Comparison of ENCODE assay signal across 7 cellular contexts in genomic region chr1:1662830-1663560, GRCh38. TPM values are rescaled to one million over a fixed set of nuclear protein-coding genes. Genes with fewer than 3 reads are reported as not detected.
DNase-seq lines count a peak whose midpoint lies in the region; ATAC-seq and TF ChIP-seq lines count a peak whose summit lies in the region.
"Not testable (repeated sequence)": the region's sequence is repeated elsewhere in the genome, so short reads cannot be mapped to it uniquely, and the experiment has no call there.

No MANE protein-coding gene starts in this region.

- intact Hi-C loops in CD4-positive, alpha-beta memory T cell (cut with micrococcal nuclease); colonic mucosa (cut with DNase I): not testable (repeated sequence)

- H3K4me1 Mint-ChIP-seq in CD4-positive, alpha-beta memory T cell; activated T-helper 17 cell treated with anti-CD3 and anti-CD28 coated beads, Interleukin-2, amount 50 U/mL, for 72 hours: not testable (repeated sequence)

- peaks cover 15% of the 10 kb centered on the region for H3K36me3 ChIP-seq in CD4-positive, alpha-beta memory T cell (ENCODE audit: insufficient read depth, low read length)
- H3K36me3 ChIP-seq in colonic mucosa = not testable (repeated sequence)
- H3K36me3 ChIP-seq in skeletal muscle tissue (ENCODE audit: control insufficient read depth in 3 of 3, insufficient read depth in 3 of 3, low read length in 3 of 3) = peaks cover 18 to 22% (median 20%) of the 10 kb centered on the region in 3 donors

- CTCF ChIA-PET in CD4-positive, alpha-beta memory T cell (lab: Charles Lee; ENCODE audit: partially characterized antibody) = not testable (repeated sequence)

- H3K4me1 ChIP-seq in CD4-positive, alpha-beta memory T cell (ENCODE audit: insufficient read depth, low read length) = peaks cover 11% of the 10 kb centered on the region
- not testable (repeated sequence) for H3K4me1 ChIP-seq in colonic mucosa; skeletal muscle tissue (ENCODE audit: control insufficient read depth in 3 of 3, insufficient read depth in 3 of 3, low read length in 3 of 3)

- H3K27ac ChIP-seq in CD4-positive, alpha-beta memory T cell (ENCODE audit: low read depth, low read length) = peak overlapping the region; percentile 6
- H3K27ac ChIP-seq in colonic mucosa = peak overlapping the region; percentile 47
- peak overlapping the region; percentile 51 for H3K27ac ChIP-seq in skeletal muscle tissue (ENCODE audit: low read depth, low read length)

- not testable (repeated sequence) for H3K9me3 Mint-ChIP-seq in CD4-positive, alpha-beta memory T cell; activated T-helper 17 cell treated with anti-CD3 and anti-CD28 coated beads, Interleukin-2, amount 50 U/mL, for 72 hours

- DNase-seq in CD4-positive, alpha-beta memory T cell = not testable (repeated sequence)
- DNase-seq in Kasumi-1 (lab: John Stamatoyannopoulos, UW) = peak; percentile 15 to 22
- DNase-seq in colonic mucosa = peak; percentile 24
- peak; percentile 16 to 54 for DNase-seq in foreskin fibroblast
- DNase-seq in mesenteric fat pad (ENCODE audit: low spot score) = peak; percentile 84

- H3K27ac Mint-ChIP-seq in CD4-positive, alpha-beta memory T cell = peak overlapping the region in 6 of 7 donors; percentile 35 to 94 (median 66)
- H3K27ac Mint-ChIP-seq in activated T-helper 17 cell treated with anti-CD3 and anti-CD28 coated beads, Interleukin-2, amount 50 U/mL, for 72 hours = peak overlapping the region; percentile 66

- H3K4me3 ChIP-seq in CD4-positive, alpha-beta memory T cell (ENCODE audit: low read length in 2 of 2); colonic mucosa; skeletal muscle tissue (ENCODE audit: low read length in 3 of 3): not testable (repeated sequence)
- H3K4me3 ChIP-seq in foreskin fibroblast (ENCODE audit: low read depth in 1 of 2, low read length in 2 of 2) = peak overlapping the region in 1 of 2 donors; percentile 11

- not testable (repeated sequence) for ATAC-seq in activated T-helper 17 cell treated with anti-CD3 and anti-CD28 coated beads, Interleukin-2, amount 50 U/mL, for 72 hours (replicated peaks)

- H3K9me3 ChIP-seq in CD4-positive, alpha-beta memory T cell (ENCODE audit: control insufficient read depth in 1 of 2, low read length in 2 of 2); colonic mucosa; skeletal muscle tissue (ENCODE audit: control insufficient read depth in 3 of 3, low read length in 3 of 3): not testable (repeated sequence)

- H3K36me3 Mint-ChIP-seq in CD4-positive, alpha-beta memory T cell = peaks cover 8 to 21% of the 10 kb centered on the region in 2 donors
- peaks cover 29% of the 10 kb centered on the region for H3K36me3 Mint-ChIP-seq in activated T-helper 17 cell treated with anti-CD3 and anti-CD28 coated beads, Interleukin-2, amount 50 U/mL, for 72 hours (ENCODE audit: low read depth)

- H3K27me3 ChIP-seq in CD4-positive, alpha-beta memory T cell (ENCODE audit: insufficient read depth, low read length); colonic mucosa; skeletal muscle tissue (ENCODE audit: control insufficient read depth in 3 of 3, insufficient read depth in 3 of 3, low read length in 3 of 3): not testable (repeated sequence)

- H3K4me3 Mint-ChIP-seq in CD4-positive, alpha-beta memory T cell = peak overlapping the region in 3 of 8 donors; percentile 44 to 58 (median 54)
- peak overlapping the region; percentile 28 for H3K4me3 Mint-ChIP-seq in activated T-helper 17 cell treated with anti-CD3 and anti-CD28 coated beads, Interleukin-2, amount 50 U/mL, for 72 hours

- TF ChIP-seq CTCF in colonic mucosa (IDR thresholded peaks at IDR 0.05); foreskin fibroblast (IDR thresholded peaks at IDR 0.05; ENCODE audit: low read depth, low read length): not testable (repeated sequence)

- POLR2A ChIA-PET in CD4-positive, alpha-beta memory T cell (lab: Charles Lee; ENCODE audit: partially characterized antibody) = interaction anchor here (0.9 kb wide), 1 partner anchor 66 kb away, joined by 3 read pairs; no protein-coding TSS in a partner anchor

- H3K9ac ChIP-seq in colonic mucosa (ENCODE audit: low read depth in 2 of 2, low read length in 2 of 2); skeletal muscle tissue (ENCODE audit: low read depth in 1 of 3, low read length in 3 of 3): not testable (repeated sequence)

- H3K27me3 Mint-ChIP-seq in CD4-positive, alpha-beta memory T cell; activated T-helper 17 cell treated with anti-CD3 and anti-CD28 coated beads, Interleukin-2, amount 50 U/mL, for 72 hours: not testable (repeated sequence)

RNA-seq across cellular contexts. Expression of gene CDK11B, which starts 4.2 kb away (rescaled TPM):
- total RNA-seq in CD4-positive, alpha-beta memory T cell = 10 to 100 TPM; 44.2 to 44.7 TPM
- polyA plus RNA-seq in CD4-positive, alpha-beta memory T cell = 10 to 100 TPM in 1 of 2 donors, 1 to 10 TPM in 1; 2.5 to 24.5 TPM
- 10 to 100 TPM; 19.1 to 34.4 TPM for total RNA-seq in activated T-helper 17 cell treated with anti-CD3 and anti-CD28 coated beads, Interleukin-2, amount 50 U/mL, for 72 hours
- total RNA-seq in colonic mucosa (10 to 100 TPM; 31.8 to 44.7 TPM), mesenteric fat pad (20.8 TPM), skeletal muscle tissue (8.4 TPM)

RNA-seq across cellular contexts. Expression of gene SLC35E2B, which starts 29.6 kb away (rescaled TPM):
- 100 to 1,000 TPM; 123 to 130 TPM for total RNA-seq in CD4-positive, alpha-beta memory T cell
- polyA plus RNA-seq in CD4-positive, alpha-beta memory T cell = 10 to 100 TPM; 29.4 to 48.7 TPM
- 10 to 100 TPM; 31.4 to 38.5 TPM for total RNA-seq in activated T-helper 17 cell treated with anti-CD3 and anti-CD28 coated beads, Interleukin-2, amount 50 U/mL, for 72 hours
- total RNA-seq in colonic mucosa = 10 to 100 TPM; 41.5 to 57.8 TPM
- 27.7 TPM for total RNA-seq in mesenteric fat pad
- 15.7 TPM for total RNA-seq in skeletal muscle tissue

RNA-seq across cellular contexts. Expression of gene MMP23B, which starts 31.0 kb away (rescaled TPM):
- 1 to 10 TPM; 3.5 to 3.7 TPM for total RNA-seq in CD4-positive, alpha-beta memory T cell
- under 1 TPM in 1 of 2 donors, not detected in 1; 0.53 TPM for polyA plus RNA-seq in CD4-positive, alpha-beta memory T cell
- 1 to 10 TPM; 1.8 to 6.5 TPM for total RNA-seq in activated T-helper 17 cell treated with anti-CD3 and anti-CD28 coated beads, Interleukin-2, amount 50 U/mL, for 72 hours
- total RNA-seq in colonic mucosa (1 to 10 TPM; 3.0 to 5.8 TPM), mesenteric fat pad (17.2 TPM), skeletal muscle tissue (17.2 TPM)

RNA-seq across cellular contexts. Expression of gene MIB2, which starts 47.7 kb away (rescaled TPM):
- 100 to 1,000 TPM; 112 to 114 TPM for total RNA-seq in CD4-positive, alpha-beta memory T cell
- polyA plus RNA-seq in CD4-positive, alpha-beta memory T cell = 10 to 100 TPM; 12.7 to 34.6 TPM
- 10 to 100 TPM; 42.7 to 83.5 TPM for total RNA-seq in activated T-helper 17 cell treated with anti-CD3 and anti-CD28 coated beads, Interleukin-2, amount 50 U/mL, for 72 hours
- total RNA-seq in colonic mucosa (100 to 1,000 TPM in 1 of 2 donors, 10 to 100 TPM in 1; 57.0 to 121 TPM), mesenteric fat pad (37.9 TPM), skeletal muscle tissue (49.6 TPM)
